8 cellular contexts compared by ENCODE assay signal in the genomic region with DNA sequence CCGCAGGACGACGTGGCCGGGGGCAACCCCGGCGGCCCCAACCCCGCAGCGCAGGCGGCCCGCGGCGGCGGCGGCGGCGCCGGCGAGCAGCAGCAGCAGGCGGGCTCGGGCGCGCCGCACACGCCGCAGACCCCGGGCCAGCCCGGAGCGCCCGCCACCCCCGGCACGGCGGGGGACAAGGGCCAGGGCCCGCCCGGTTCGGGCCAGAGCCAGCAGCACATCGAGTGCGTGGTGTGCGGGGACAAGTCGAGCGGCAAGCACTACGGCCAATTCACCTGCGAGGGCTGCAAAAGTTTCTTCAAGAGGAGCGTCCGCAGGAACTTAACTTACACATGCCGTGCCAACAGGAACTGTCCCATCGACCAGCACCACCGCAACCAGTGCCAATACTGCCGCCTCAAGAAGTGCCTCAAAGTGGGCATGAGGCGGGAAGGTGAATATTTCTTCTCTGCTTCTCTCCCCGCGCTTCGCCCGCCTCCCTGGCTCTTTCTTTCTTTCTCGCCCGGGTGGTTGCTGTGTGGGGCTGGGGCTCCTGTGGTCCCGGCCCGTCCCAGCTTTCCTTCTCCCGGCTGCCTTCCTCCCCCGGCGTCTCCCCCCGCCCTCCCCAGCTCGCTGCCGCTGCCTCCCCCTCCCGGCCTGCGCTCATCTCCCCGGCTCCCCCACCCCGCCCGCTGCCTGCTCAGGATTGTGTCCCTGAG. TPM values are rescaled to one million over a fixed set of nuclear protein-coding genes. Genes with fewer than 3 reads are reported as not detected.
A peak's percentile ranks its signal among the peaks of the same experiment; 100 is the strongest.
DNase-seq lines count a peak whose midpoint lies in the region; ATAC-seq, FAIRE-seq and TF ChIP-seq lines count a peak whose summit lies in the region.

No MANE protein-coding gene starts in this region.

- no peak for FAIRE-seq in bronchial epithelial cell (lab: Jason Lieb, UNC)
- FAIRE-seq in GM12892 (lab: Jason Lieb, UNC), result no peak

- no peak for TF ChIP-seq CTCF in bronchial epithelial cell (IDR thresholded peaks at IDR 0.05; ENCODE audit: insufficient read depth, low read length, severe bottlenecking)
- no peak for TF ChIP-seq CTCF in lower lobe of right lung (IDR thresholded peaks at IDR 0.05)
- TF ChIP-seq CTCF in vagina (IDR thresholded peaks at IDR 0.05), result no peak

- peak overlapping the region; percentile 63 for H3K4me2 ChIP-seq in Karpas-422 (ENCODE audit: low read depth, low read length, poor library complexity, severe bottlenecking)

- H3K9me3 ChIP-seq in Karpas-422 (ENCODE audit: low read length) (no peaks in the 10 kb centered on the region), lower lobe of right lung (no peaks in the 10 kb centered on the region), vagina (no peaks in the 10 kb centered on the region)

- H3K4me3 ChIP-seq in Karpas-422 (ENCODE audit: low read length), result peak overlapping the region; percentile 64
- H3K4me3 ChIP-seq in bronchial epithelial cell (ENCODE audit: low read depth, low read length), result peak overlapping the region; percentile 36
- H3K4me3 ChIP-seq in lower lobe of right lung, result peak overlapping the region; percentile 59
- H3K4me3 ChIP-seq in vagina, result peak overlapping the region; percentile 59 to 66

- no peaks in the 10 kb centered on the region for H4K20me1 ChIP-seq in Karpas-422 (ENCODE audit: insufficient read depth, low read depth, low read length)

- H3K27me3 ChIP-seq in Karpas-422 (ENCODE audit: low read length), result peaks cover 4% of the 10 kb centered on the region; the same call in 1 of the 2 replicates
- H3K27me3 ChIP-seq in bronchial epithelial cell (ENCODE audit: control insufficient read depth, insufficient read depth, low read length), result peaks cover 6% of the 10 kb centered on the region
- H3K27me3 ChIP-seq in lower lobe of right lung (ENCODE audit: low read depth), result peaks cover 64% of the 10 kb centered on the region
- no peaks in the 10 kb centered on the region for H3K27me3 ChIP-seq in vagina

- H3K36me3 ChIP-seq in Karpas-422 (ENCODE audit: insufficient read depth, low read length) (no peaks in the 10 kb centered on the region), bronchial epithelial cell (ENCODE audit: control insufficient read depth, insufficient read depth, low read length) (no peaks in the 10 kb centered on the region), lower lobe of right lung (no peaks in the 10 kb centered on the region), vagina (no peaks in the 10 kb centered on the region)

- TF ChIP-seq POLR2A in vagina (IDR thresholded peaks at IDR 0.05), result no peak
- no peak for TF ChIP-seq POLR2A in GM12892 (IDR thresholded peaks at IDR 0.05; ENCODE audit: low read depth, low read length)

- no peak overlapping the region for H2AFZ ChIP-seq in Karpas-422 (ENCODE audit: low read length)

- peak overlapping the region; percentile 41 for H3K9ac ChIP-seq in Karpas-422 (ENCODE audit: low read length)

- H3K9me2 ChIP-seq in Karpas-422 (replicated peaks; ENCODE audit: insufficient read depth, low read length), result no peaks in the 10 kb centered on the region

- H3K79me2 ChIP-seq in Karpas-422 (ENCODE audit: low read length), result no peaks in the 10 kb centered on the region

- intact Hi-C loops in lower lobe of right lung (cut with DNase I) (loop anchor here (10.0 kb wide), 1 partner anchor 330 kb away; no protein-coding TSS in a partner anchor), vagina (cut with DNase I) (loop anchor here (10.0 kb wide), 1 partner anchor 340 kb away; no protein-coding TSS in a partner anchor)

- peak; percentile 86 for DNase-seq in DMS 273 (lab: John Stamatoyannopoulos, UW; ENCODE audit: unreplicated experiment)
- DNase-seq in Karpas-422, result peak; percentile 49
- DNase-seq in bronchial epithelial cell (ENCODE audit: low read depth), result no peak
- no peak for DNase-seq in lower lobe of right lung
- DNase-seq in vagina (ENCODE audit: extremely low spot score in 2 of 2), result no peak
- no peak for DNase-seq in GM12892 (ENCODE audit: insufficient read length)
- no peak for DNase-seq in hippocampal formation (lab: John Stamatoyannopoulos, UW)
- DNase-seq in hypothalamus (lab: John Stamatoyannopoulos, UW), result no peak

- peaks cover 45% of the 10 kb centered on the region for H3K4me1 ChIP-seq in Karpas-422 (ENCODE audit: low read length)
- H3K4me1 ChIP-seq in lower lobe of right lung, result peaks cover 25% of the 10 kb centered on the region
- peaks cover 23% of the 10 kb centered on the region for H3K4me1 ChIP-seq in vagina

- ATAC-seq in lower lobe of right lung, result no peak

- H3K27ac ChIP-seq in Karpas-422 (ENCODE audit: low read length), result no peak overlapping the region
- H3K27ac ChIP-seq in lower lobe of right lung, result peak overlapping the region; percentile 76
- H3K27ac ChIP-seq in vagina, result peak overlapping the region; percentile 90

RNA-seq across cellular contexts. Expression of a gene that starts 2.2 kb away (rescaled TPM):
- not detected in 2 replicates for total RNA-seq in Karpas-422 (2014; rRNA removed; shearing (Covaris generic); ENCODE audit: low replicate concordance)
- total RNA-seq in bronchial epithelial cell (1.6 TPM in 1 of 2 replicates, not detected in the other), lower lobe of right lung (42.6 TPM), vagina (97.2 TPM)
- polyA plus RNA-seq in GM12892 (2012; ENCODE audit: missing spikeins), result not detected

RNA-seq across cellular contexts. Expression of a gene that starts 4.2 kb away (rescaled TPM):
- 1.7 TPM in 1 of 2 replicates, not detected in the other for total RNA-seq in Karpas-422 (2014; rRNA removed; shearing (Covaris generic); ENCODE audit: low replicate concordance)
- 0.26 and 1.1 TPM in 2 replicates for total RNA-seq in bronchial epithelial cell
- total RNA-seq in lower lobe of right lung, result 11.1 TPM
- total RNA-seq in vagina, result 22.3 TPM
- 1.2 TPM for polyA plus RNA-seq in GM12892 (2012; ENCODE audit: missing spikeins)

Comparison
In these comparisons a context has a peak if more than half of its experiments do, and no peak if none do; other contexts are left out.
1. DNase-seq: peak in DMS 273 (single experiment) and Karpas-422 (single experiment); none in bronchial epithelial cell (single experiment), lower lobe of right lung (single experiment), vagina (0 of 2), GM12892 (single experiment), hippocampal formation (0 of 2) and hypothalamus (0 of 51).
2. RNA of a gene that starts 2.2 kb away (total RNA-seq): 97.2 TPM in vagina (single experiment) and 42.6 TPM in lower lobe of right lung (single experiment); 1.6 TPM in bronchial epithelial cell and not detected in Karpas-422; every median in the first group is over 10 times any median in the second.
3. Peak in every context shown above with its lines, with median percentiles within 50 percentile points of each other: H3K4me3 ChIP-seq.